In genomic region chr1:41513388-41513745, GRCh38 we compare ENCODE assay signal across 12 cellular contexts. TPM values are rescaled to one million over a fixed set of nuclear protein-coding genes. Genes with fewer than 3 reads are reported as not detected.
A peak's percentile ranks its signal among the peaks of the same experiment; 100 is the strongest.
DNase-seq lines count a peak whose midpoint lies in the region; ATAC-seq, FAIRE-seq and TF ChIP-seq lines count a peak whose summit lies in the region.
"Had no signal": no experiment of that assay in that cellular context is flagged by ENCODE, and none has a peak within 500 bp of the region (broad histone marks: within the 10 kb centered on the region; RNA-seq: fewer than 3 reads in every experiment).

No MANE protein-coding gene starts in this region.

- H3K79me2 ChIP-seq in osteoblast (ENCODE audit: insufficient read depth, low read length), result no peaks in the 10 kb centered on the region

- ATAC-seq in GM21447 (IDR thresholded peaks at IDR 0.05; ENCODE audit: unreplicated experiment) (no peak), HG02973 (IDR thresholded peaks at IDR 0.05; ENCODE audit: unreplicated experiment) (no peak)
- ATAC-seq: activated CD8-positive, alpha-beta memory T cell treated with anti-CD3 and anti-CD28 coated beads, Interleukin-2, amount 10 ng/mL, durations not matched to agents 7 days and 5 days had no signal

- peaks cover 2% of the 10 kb centered on the region for H4K20me1 ChIP-seq in osteoblast (ENCODE audit: insufficient read depth, low read length)

- peaks cover 7% of the 10 kb centered on the region for H3K4me1 ChIP-seq in osteoblast (ENCODE audit: insufficient read depth, low read length)

- DNase-seq in activated T-cell treated with anti-CD3 and anti-CD28 coated beads, Interleukin-2, amount 50 U/mL, for 48 hours, result peak; percentile 44 to 53
- no peak for DNase-seq in activated T-cell treated with anti-CD3 and anti-CD28 coated beads, Interleukin-2, amount 50 U/mL, for 1 hour
- DNase-seq in HEK293T (ENCODE audit: extremely low spot score) (peak; percentile 61), bronchial epithelial cell (ENCODE audit: low read depth) (no peak), osteoblast (ENCODE audit: insufficient read length, low spot score, missing footprints) (no peak), CD1c-positive myeloid dendritic cell (ENCODE audit: extremely low spot score) (no peak)
- DNase-seq: activated CD8-positive, alpha-beta memory T cell treated with anti-CD3 and anti-CD28 coated beads, Interleukin-2, amount 10 ng/mL, durations not matched to agents 7 days and 5 days; CD4-positive, alpha-beta memory T cell had no signal

- H3K27me3 ChIP-seq in bronchial epithelial cell (ENCODE audit: control insufficient read depth, insufficient read depth, low read length) (no peaks in the 10 kb centered on the region), osteoblast (ENCODE audit: insufficient read depth, low read length) (no peaks in the 10 kb centered on the region)

- H3K27ac ChIP-seq in osteoblast (ENCODE audit: low read depth, low read length), result no peak overlapping the region

- H2AFZ ChIP-seq in osteoblast (ENCODE audit: low read length), result no peak overlapping the region

- H3K4me3 ChIP-seq in bronchial epithelial cell (ENCODE audit: low read depth, low read length) (no peak overlapping the region), osteoblast (ENCODE audit: insufficient read depth, low read length) (no peak overlapping the region)

- no peaks in the 10 kb centered on the region for H3K9me3 ChIP-seq in osteoblast (ENCODE audit: low read depth, low read length)

- CTCF ChIA-PET in HEK293T (lab: Yijun Ruan, JAX), result interaction anchor here (0.7 to 1.1 kb wide), 4 partner anchors 9 to 65 kb away, joined by 3 to 6 read pairs (median 4); no protein-coding TSS in a partner anchor

- POLR2A ChIA-PET in HEK293T (lab: Yijun Ruan, JAX), result interaction anchor here (0.7 kb wide), 1 partner anchor 60 kb away, joined by 3 read pairs; no protein-coding TSS in a partner anchor

- H3K4me2 ChIP-seq in osteoblast (ENCODE audit: insufficient read depth, low read length), result no peak overlapping the region

- H3K36me3 ChIP-seq in bronchial epithelial cell (ENCODE audit: control insufficient read depth, insufficient read depth, low read length), result no peaks in the 10 kb centered on the region
- no peaks in the 10 kb centered on the region for H3K36me3 ChIP-seq in osteoblast (ENCODE audit: insufficient read depth, low read length)

- peak; percentile 66 for FAIRE-seq in bronchial epithelial cell (lab: Jason Lieb, UNC)

- TF ChIP-seq CTCF in bronchial epithelial cell (IDR thresholded peaks at IDR 0.05; ENCODE audit: insufficient read depth, low read length, severe bottlenecking) (peak; percentile 31), osteoblast (IDR thresholded peaks at IDR 0.05; ENCODE audit: extremely low read depth, low read depth, low read length) (peak; percentile 42)

TF ChIP-seq in HEK293T, 16 proteins besides CTCF, POLR2A, EP300 and RAD21:
- no peak for TF ChIP-seq ARNT (IDR thresholded peaks at IDR 0.05)
- no peak for TF ChIP-seq FOXA1 (IDR thresholded peaks at IDR 0.05)
- TF ChIP-seq FOXM1 (IDR thresholded peaks at IDR 0.05; ENCODE audit: borderline replicate concordance), result 0 out of 2 replicates have a peak, but pooled peaks have one; percentile 11
- no peak for TF ChIP-seq ELF4 (IDR thresholded peaks at IDR 0.05)
- no peak for TF ChIP-seq TARDBP (IDR thresholded peaks at IDR 0.05)

RNA-seq across cellular contexts. Expression of gene EDN2, which starts 28.9 kb away (rescaled TPM):
- total RNA-seq in bronchial epithelial cell, result 1.6 and 13.3 TPM in 2 replicates
- total RNA-seq in osteoblast, result not detected in 2 replicates
- total RNA-seq: activated CD8-positive, alpha-beta memory T cell treated with anti-CD3 and anti-CD28 coated beads, Interleukin-2, amount 10 ng/mL, durations not matched to agents 7 days and 5 days; CD4-positive, alpha-beta memory T cell; dermis microvascular lymphatic vessel endothelial cell; skeletal muscle tissue had no signal

Comparison
In these comparisons a context has a peak if more than half of its experiments do, and no peak if none do; other contexts are left out.
1. DNase-seq: peak in activated T-cell treated with anti-CD3 and anti-CD28 coated beads, Interleukin-2, amount 50 U/mL, for 48 hours (2 of 2) and HEK293T (single experiment); none in activated T-cell treated with anti-CD3 and anti-CD28 coated beads, Interleukin-2, amount 50 U/mL, for 1 hour (single experiment), bronchial epithelial cell (single experiment), osteoblast (single experiment) and CD1c-positive myeloid dendritic cell (single experiment).